Comparison of ENCODE assay signal across 9 cellular contexts in genomic region chr15:82197734-82198594, GRCh38.
A peak's percentile ranks its signal among the peaks of the same experiment; 100 is the strongest.
DNase-seq lines count a peak whose midpoint lies in the region; ATAC-seq and TF ChIP-seq lines count a peak whose summit lies in the region.
"Had no signal": no experiment of that assay in that cellular context is flagged by ENCODE, and none has a peak within 500 bp of the region (broad histone marks: within the 10 kb centered on the region; RNA-seq: fewer than 3 reads in every experiment).

No MANE protein-coding gene starts in this region.

- H3K4me1 Mint-ChIP-seq in neural progenitor cell, result no peaks in the 10 kb centered on the region

- no peaks in the 10 kb centered on the region for H3K27me3 ChIP-seq in DND-41 (ENCODE audit: insufficient read depth, low read length, poor library complexity)
- no peaks in the 10 kb centered on the region for H3K27me3 ChIP-seq in Panc1 (ENCODE audit: control insufficient read depth, insufficient read depth, low read length)
- H3K27me3 ChIP-seq in neural progenitor cell, result no peaks in the 10 kb centered on the region
- H3K27me3 ChIP-seq in thyroid gland, result no peaks in the 10 kb centered on the region

- H3K4me3 Mint-ChIP-seq in neural progenitor cell, result no peak overlapping the region
- H3K4me3 Mint-ChIP-seq: dendritic cell treated with granulocyte-macrophage colony-stimulating factor and Interleukin-4, amounts not matched to agents 40 ng/mL and 50 ng/mL, for 4 days had no signal

- H3K79me2 ChIP-seq in DND-41 (ENCODE audit: insufficient read depth, low read length) (no peaks in the 10 kb centered on the region), neural progenitor cell (ENCODE audit: low read depth) (no peaks in the 10 kb centered on the region)

- TF ChIP-seq CTCF in DND-41 (IDR thresholded peaks at IDR 0.05; ENCODE audit: borderline replicate concordance, extremely low read depth, low read length, poor library complexity, severe bottlenecking) (peak; percentile 79), Panc1 (IDR thresholded peaks at IDR 0.05) (peak; percentile 86), fibroblast of pulmonary artery (IDR thresholded peaks at IDR 0.05; ENCODE audit: low read length, missing control alignments) (peak; percentile 78), neural progenitor cell (IDR thresholded peaks at IDR 0.05) (peak; percentile 81), thyroid gland (IDR thresholded peaks at IDR 0.05) (peak; percentile 37 to 83 (median 70))

- H3K27ac ChIP-seq in DND-41 (ENCODE audit: low read length) (no peak overlapping the region), Panc1 (ENCODE audit: low read length) (no peak overlapping the region), neural progenitor cell (no peak overlapping the region), thyroid gland (no peak overlapping the region)

- TF ChIP-seq POLR2A in thyroid gland (IDR thresholded peaks at IDR 0.05), result no peak

- H3F3A ChIP-seq in neural progenitor cell (ENCODE audit: low read depth), result peaks cover 5% of the 10 kb centered on the region

- CTCF ChIA-PET in Panc1 (lab: Charles Lee), result interaction anchor here (1.2 kb wide), 1 partner anchor 90 kb away, joined by 14 read pairs; no protein-coding TSS in a partner anchor

- peaks cover 5% of the 10 kb centered on the region; the same call in 1 of the 2 replicates for H4K20me1 ChIP-seq in DND-41 (ENCODE audit: insufficient read depth, low read length)
- H4K20me1 ChIP-seq in neural progenitor cell (ENCODE audit: low read depth), result peaks cover 9% of the 10 kb centered on the region

- intact Hi-C loops in Panc1 (cut with micrococcal nuclease; ENCODE audit: unreplicated experiment), result loop anchor here (1.0 to 5.0 kb wide), 3 partner anchors 90 to 786 kb away; no protein-coding TSS in a partner anchor
- intact Hi-C loops in thyroid gland (cut with DNase I), result loop anchor here (5.0 kb wide), 1 partner anchor 91 kb away; no protein-coding TSS in a partner anchor

- no peaks in the 10 kb centered on the region for H3K9me3 ChIP-seq in DND-41 (ENCODE audit: insufficient read depth, low read length, severe bottlenecking)
- H3K9me3 ChIP-seq in Panc1 (ENCODE audit: control insufficient read depth, insufficient read depth, low read depth, low read length), result no peaks in the 10 kb centered on the region
- H3K9me3 ChIP-seq in neural progenitor cell (ENCODE audit: low read depth), result no peaks in the 10 kb centered on the region
- no peaks in the 10 kb centered on the region for H3K9me3 ChIP-seq in thyroid gland

- H3K4me1 ChIP-seq in DND-41 (ENCODE audit: insufficient read depth, low read length) (no peaks in the 10 kb centered on the region), Panc1 (ENCODE audit: control insufficient read depth, insufficient read depth, low read length) (no peaks in the 10 kb centered on the region), neural progenitor cell (no peaks in the 10 kb centered on the region), thyroid gland (no peaks in the 10 kb centered on the region)

- no peak overlapping the region for H3K9ac ChIP-seq in DND-41 (ENCODE audit: low read depth, low read length)
- no peak overlapping the region for H3K9ac ChIP-seq in neural progenitor cell

- POLR2A ChIA-PET in Panc1 (lab: Charles Lee), result no interaction called here

- H2AFZ ChIP-seq in DND-41 (ENCODE audit: low read depth, low read length) (no peak overlapping the region), neural progenitor cell (replicated peaks) (no peak overlapping the region)

- H3K27me3 Mint-ChIP-seq in neural progenitor cell (ENCODE audit: insufficient read depth, low read depth), result no peaks in the 10 kb centered on the region
- H3K27me3 Mint-ChIP-seq: dendritic cell treated with granulocyte-macrophage colony-stimulating factor and Interleukin-4, amounts not matched to agents 40 ng/mL and 50 ng/mL, for 4 days had no signal

- no peaks in the 10 kb centered on the region; the same call in 1 of the 2 replicates for H3K36me3 ChIP-seq in DND-41 (ENCODE audit: insufficient read depth, low read length)
- H3K36me3 ChIP-seq in Panc1 (ENCODE audit: control insufficient read depth, insufficient read depth, low read length), result no peaks in the 10 kb centered on the region
- no peaks in the 10 kb centered on the region for H3K36me3 ChIP-seq in neural progenitor cell
- H3K36me3 ChIP-seq in thyroid gland, result no peaks in the 10 kb centered on the region

- H3K27ac Mint-ChIP-seq in neural progenitor cell, result no peak overlapping the region
- H3K27ac Mint-ChIP-seq: dendritic cell treated with granulocyte-macrophage colony-stimulating factor and Interleukin-4, amounts not matched to agents 40 ng/mL and 50 ng/mL, for 4 days had no signal

- 29 to 32% methylated on average over 7 to 8 of the region's 8 CpGs for WGBS in thyroid gland, 2 donors

- DNase-seq in DND-41 (peak; percentile 58), HT1080 (ENCODE audit: low read depth) (peak; percentile 68), Panc1 (ENCODE audit: low read depth, low spot score) (peak; percentile 52), fibroblast of pulmonary artery (ENCODE audit: low read depth) (peak; percentile 83), neural progenitor cell (ENCODE audit: low spot score) (peak; percentile 75), thyroid gland (peak; percentile 59 to 70)
- DNase-seq in activated T-cell treated with anti-CD3 and anti-CD28 coated beads, Interleukin-2, amount 50 U/mL, for 48 hours, result peak; percentile 61 to 63

- BruUV-seq in Panc1 (replicated peaks; lab: Mats Ljungman, UMichigan), result no TSS peak

- H3K4me3 ChIP-seq in DND-41 (ENCODE audit: low read depth in 1 of 2, low read length in 2 of 2) (no peak overlapping the region), Panc1 (ENCODE audit: low read depth in 2 of 2, low read length in 2 of 2) (no peak overlapping the region), fibroblast of pulmonary artery (replicated peaks; ENCODE audit: low read depth, low read length) (no peak overlapping the region), neural progenitor cell (no peak overlapping the region), thyroid gland (replicated peaks in 1 of 3) (no peak overlapping the region)

- H3K36me3 Mint-ChIP-seq in neural progenitor cell, result peaks cover 2% of the 10 kb centered on the region

- no peaks in the 10 kb centered on the region for H3K9me3 Mint-ChIP-seq in neural progenitor cell
- H3K9me3 Mint-ChIP-seq: dendritic cell treated with granulocyte-macrophage colony-stimulating factor and Interleukin-4, amounts not matched to agents 40 ng/mL and 50 ng/mL, for 4 days had no signal

- in situ Hi-C loops in Panc1 (cut with HindIII; ENCODE audit: low pct_unique_long_range_greater_than_20kb, low sequenced_read_pairs), result no loop called here

- peak; percentile 91 for ATAC-seq in DND-41 (ENCODE audit: insufficient read depth, low read depth)
- peak; percentile 86 for ATAC-seq in GM21423 (IDR thresholded peaks at IDR 0.05; ENCODE audit: unreplicated experiment)
- peak; percentile 100 for ATAC-seq in Panc1

- no peak overlapping the region for H3K4me2 ChIP-seq in DND-41 (ENCODE audit: insufficient read depth, low read length)
- H3K4me2 ChIP-seq in neural progenitor cell, result no peak overlapping the region
